Comparison of ENCODE assay signal across 29 cellular contexts in genomic region chr17:70105641-70106040, GRCh38. TPM values are rescaled to one million over a fixed set of nuclear protein-coding genes. Genes with fewer than 3 reads are reported as not detected.
"Had no signal": no experiment of that assay in that cellular context is flagged by ENCODE, and none has a peak within 500 bp of the region (broad histone marks: within the 10 kb centered on the region; RNA-seq: fewer than 3 reads in every experiment).

No MANE protein-coding gene starts in this region.

- H3K27ac ChIP-seq: adrenal gland, esophagus muscularis mucosa, foreskin keratinocyte, heart right ventricle, left lung, skin epidermis, upper lobe of left lung, vagina, WERI-Rb-1 had no signal

- H3K4me3 ChIP-seq: adrenal gland, esophagus muscularis mucosa, heart right ventricle, left lung, lung, skin epidermis, upper lobe of left lung, vagina had no signal

- ATAC-seq: activated CD4-positive, CD25-positive, alpha-beta regulatory T cell treated with anti-CD3 and anti-CD28 coated beads, Interleukin-2, amount 50 U/mL, for 24 hours; foreskin keratinocyte; heart right ventricle; left lung; natural killer cell; sciatic nerve had no signal

- H3K4me1 Mint-ChIP-seq: activated naive CD8-positive, alpha-beta T cell treated with anti-CD3 and anti-CD28 coated beads for 36 hours; natural killer cell had no signal

- H3K36me3 Mint-ChIP-seq: activated naive CD8-positive, alpha-beta T cell treated with anti-CD3 and anti-CD28 coated beads for 36 hours; natural killer cell had no signal

- H3K36me3 ChIP-seq: adrenal gland, esophagus muscularis mucosa, heart right ventricle, left lung, upper lobe of left lung, vagina, WERI-Rb-1 had no signal

- H3K9me3 ChIP-seq: adrenal gland, esophagus muscularis mucosa, heart right ventricle, left lung, upper lobe of left lung, vagina had no signal

- H3K4me3 Mint-ChIP-seq: activated naive CD8-positive, alpha-beta T cell treated with anti-CD3 and anti-CD28 coated beads for 36 hours; endodermal cell; natural killer cell; stimulated activated naive CD8-positive, alpha-beta T cell treated with anti-CD3 and anti-CD28 coated beads, Interleukin-15, Interleukin-2, amounts not matched to agents 100 ng/mL and 50 ng/mL, for 24 hours; T-helper 1 cell treated with Interleukin-12 subunit alpha and Interleukin-12 subunit beta and Interleukin-4 antibody, amounts not matched to agents 30 μg/mL and 1 μg/mL, for 36 hours had no signal

- H3K4me1 ChIP-seq: foreskin keratinocyte, left lung, upper lobe of left lung had no signal

- H3K27me3 ChIP-seq: adrenal gland, esophagus muscularis mucosa, foreskin keratinocyte, heart right ventricle, left lung, upper lobe of left lung, vagina had no signal

- H3K9me3 Mint-ChIP-seq: activated naive CD8-positive, alpha-beta T cell treated with anti-CD3 and anti-CD28 coated beads for 36 hours; endodermal cell; stimulated activated naive CD8-positive, alpha-beta T cell treated with anti-CD3 and anti-CD28 coated beads, Interleukin-15, Interleukin-2, amounts not matched to agents 100 ng/mL and 50 ng/mL, for 24 hours; T-helper 1 cell treated with Interleukin-12 subunit alpha and Interleukin-12 subunit beta and Interleukin-4 antibody, amounts not matched to agents 30 μg/mL and 1 μg/mL, for 36 hours had no signal

- FAIRE-seq: TTC549 had no signal

- H3K27ac Mint-ChIP-seq: activated naive CD8-positive, alpha-beta T cell treated with anti-CD3 and anti-CD28 coated beads for 36 hours; endodermal cell; natural killer cell; stimulated activated naive CD8-positive, alpha-beta T cell treated with anti-CD3 and anti-CD28 coated beads, Interleukin-15, Interleukin-2, amounts not matched to agents 100 ng/mL and 50 ng/mL, for 24 hours; T-helper 1 cell treated with Interleukin-12 subunit alpha and Interleukin-12 subunit beta and Interleukin-4 antibody, amounts not matched to agents 30 μg/mL and 1 μg/mL, for 36 hours had no signal

- DNase-seq: activated CD4-positive, alpha-beta T cell treated with anti-CD3 and anti-CD28 coated beads for 48 hours; activated CD4-positive, alpha-beta T cell treated with anti-CD3 and anti-CD28 coated beads, Interleukin-2, amount 50 U/mL, for 48 hours; activated CD8-positive, alpha-beta memory T cell treated with anti-CD3 and anti-CD28 coated beads for 24 hours; activated effector memory CD4-positive, alpha-beta T cell treated with Interleukin-2 at 50 U/mL for 16 hours; activated naive CD4-positive, alpha-beta T cell treated with Interleukin-2 at 50 U/mL for 16 hours; activated naive CD8-positive, alpha-beta T cell treated with anti-CD3 and anti-CD28 coated beads for 36 hours; adrenal gland; caudate nucleus; cortex of kidney; endodermal cell; foreskin keratinocyte; heart right ventricle; left lung; mesendoderm; natural killer cell; stimulated activated CD4-positive, alpha-beta T cell treated with anti-CD3 and anti-CD28 coated beads, Interleukin-12 subunit alpha, Interleukin-12 subunit beta, amount 100 ng/mL, for 4 hours; stimulated activated CD4-positive, alpha-beta T cell treated with anti-CD3 and anti-CD28 coated beads, Interleukin-4, amount 100 ng/mL, for 1 hour; T-helper 9 cell; upper lobe of left lung; WERI-Rb-1 had no signal

RNA-seq across cellular contexts. Expression of gene KCNJ16, which starts 30.6 kb away (rescaled TPM):
- total RNA-seq: activated naive CD8-positive, alpha-beta T cell treated with anti-CD3 and anti-CD28 coated beads for 36 hours; foreskin keratinocyte; natural killer cell; vagina had no signal
